22 cellular contexts compared by ENCODE assay signal in genomic region chr22:19377565-19378361, GRCh38.
"Had no signal": no experiment of that assay in that cellular context is flagged by ENCODE, and none has a peak within 500 bp of the region (broad histone marks: within the 10 kb centered on the region; RNA-seq: fewer than 3 reads in every experiment).

No MANE protein-coding gene starts in this region.

- H3K27ac ChIP-seq: hepatocyte, lower lobe of right lung, pancreas, prostate gland, tibial nerve, upper lobe of left lung had no signal

- ATAC-seq: left ventricle myocardium superior; lower lobe of right lung; naive thymus-derived CD8-positive, alpha-beta T cell; pancreas; right cardiac atrium; stimulated activated memory B cell treated with anti-CD40 and anti-IgM and Interleukin-4, amounts not matched to agents 10 μg/mL and 1 μg/mL and 100 μg/mL, for 72 hours; stimulated activated naive CD8-positive, alpha-beta T cell treated with anti-CD3 and anti-CD28 coated beads, Interleukin-15, amount 100 ng/mL, for 72 hours had no signal

- H3K4me3 ChIP-seq: hepatocyte, lower lobe of right lung, pancreas, prostate gland, smooth muscle cell, tibial nerve, upper lobe of left lung had no signal

- H3K9me3 ChIP-seq: lower lobe of right lung, pancreas, prostate gland, tibial nerve, upper lobe of left lung had no signal

- H3K27me3 ChIP-seq: hepatocyte, pancreas, tibial nerve, upper lobe of left lung had no signal

- DNase-seq: islet precursor cell; left ventricle myocardium superior; lower lobe of right lung; mammary epithelial cell; mesenchymal stem cell; naive thymus-derived CD8-positive, alpha-beta T cell; retina; right cardiac atrium; stimulated activated CD4-positive, alpha-beta T cell treated with anti-CD3 and anti-CD28 coated beads, Interleukin-1b, Interleukin-23, amount 100 ng/mL, for 48 hours; stimulated activated CD4-positive, alpha-beta T cell treated with anti-CD3 and anti-CD28 coated beads, Interleukin-2, amount 100 ng/mL, for 48 hours; stimulated activated CD4-positive, alpha-beta T cell treated with anti-CD3 and anti-CD28 coated beads, Interleukin-4, amount 100 ng/mL, for 4 hours; stimulated activated CD8-positive, alpha-beta memory T cell treated with anti-CD3 and anti-CD28 coated beads, Interleukin-4, amount 100 ng/mL, for 48 hours; stimulated activated naive CD4-positive, alpha-beta T cell treated with Interleukin-2 at 50 U/mL for 16 hours; stimulated activated naive CD8-positive, alpha-beta T cell treated with anti-CD3 and anti-CD28 coated beads, Interleukin-15, amount 100 ng/mL, for 72 hours; substantia nigra; upper lobe of left lung had no signal

- H3K4me1 ChIP-seq: lower lobe of right lung, pancreas, prostate gland, tibial nerve, upper lobe of left lung had no signal
